Comparison of ENCODE assay signal across 18 cellular contexts in genomic region chr13:83332751-83333150, GRCh38.
DNase-seq lines count a peak whose midpoint lies in the region.
"Had no signal": no experiment of that assay in that cellular context is flagged by ENCODE, and none has a peak within 500 bp of the region (broad histone marks: within the 10 kb centered on the region; RNA-seq: fewer than 3 reads in every experiment).

No MANE protein-coding gene starts in this region.

- no peak overlapping the region for H4K8ac ChIP-seq in mesenchymal stem cell (ENCODE audit: low read length)

- in situ Hi-C loops in SK-MEL-5 (cut with HindIII; ENCODE audit: low pct_unique_long_range_greater_than_20kb, low sequenced_read_pairs): no loop called here

- H3K4me2 ChIP-seq in mesenchymal stem cell (ENCODE audit: low read length, poor library complexity, severe bottlenecking): no peak overlapping the region
- H3K4me2 ChIP-seq: BLaER1, GM23338 had no signal

- H3K36me3 ChIP-seq in mesenchymal stem cell (ENCODE audit: control insufficient read depth in 1 of 2, insufficient read depth in 2 of 2, low read depth in 1 of 2, low read length in 2 of 2): no peaks in the 10 kb centered on the region
- H3K36me3 ChIP-seq: BLaER1 had no signal

- H2BK15ac ChIP-seq in mesenchymal stem cell (ENCODE audit: low read depth, poor library complexity, severe bottlenecking): no peak overlapping the region

- no peak overlapping the region for H3K9ac ChIP-seq in mesenchymal stem cell (ENCODE audit: low read length)
- H3K9ac ChIP-seq: BLaER1 had no signal

- no peak overlapping the region for H4K91ac ChIP-seq in mesenchymal stem cell (ENCODE audit: low read length)

- H3K79me1 ChIP-seq in mesenchymal stem cell (replicated peaks; ENCODE audit: low read length, poor library complexity, severe bottlenecking): no peaks in the 10 kb centered on the region

- DNase-seq in NCI-H2107 treated with DMSO at 0.1 percent for 48 hours (lab: John Stamatoyannopoulos, UW; ENCODE audit: unreplicated experiment) (peak; percentile 1), NCI-H2107 (lab: John Stamatoyannopoulos, UW) (no peak), NCI-H526 (lab: John Stamatoyannopoulos, UW) (peak; percentile 94 to 97), SK-MEL-5 (ENCODE audit: low read depth, low spot score) (peak; percentile 7), mesenchymal stem cell (no peak), GM19240 (ENCODE audit: insufficient read length, low spot score) (no peak)
- DNase-seq: CD4-positive, CD25-positive, alpha-beta regulatory T cell; CD8-positive, alpha-beta T cell; DMS 273 treated with DMSO at 0.1 percent for 48 hours; DMS79; EL; GDM1; H9 had no signal

- no peak overlapping the region for H3K23ac ChIP-seq in mesenchymal stem cell (ENCODE audit: low read length in 2 of 2)

- no peak overlapping the region for H3K27ac ChIP-seq in mesenchymal stem cell (ENCODE audit: low read length, poor library complexity, severe bottlenecking)
- H3K27ac ChIP-seq: 22Rv1, BLaER1, C4-2B had no signal

- no CpG with 5 or more reads among the region's 3 CpGs for WGBS in mesenchymal stem cell

- H2BK120ac ChIP-seq in mesenchymal stem cell (ENCODE audit: low read depth, low read length): no peak overlapping the region

- no peak overlapping the region for H2BK5ac ChIP-seq in mesenchymal stem cell (ENCODE audit: low read depth, low read length, poor library complexity, severe bottlenecking)

- no peak overlapping the region for H3K18ac ChIP-seq in mesenchymal stem cell (ENCODE audit: low read depth in 1 of 2, low read length in 2 of 2)

- no peaks in the 10 kb centered on the region for H3K4me1 ChIP-seq in mesenchymal stem cell (ENCODE audit: control insufficient read depth, insufficient read depth, low read depth, low read length)
- H3K4me1 ChIP-seq: BLaER1 had no signal

- H3K9me3 ChIP-seq in mesenchymal stem cell (ENCODE audit: control insufficient read depth, low read length): no peaks in the 10 kb centered on the region
- H3K9me3 ChIP-seq: BLaER1 had no signal

- H2BK12ac ChIP-seq in mesenchymal stem cell (ENCODE audit: low read length in 2 of 2): no peak overlapping the region

- no peak overlapping the region for H2AFZ ChIP-seq in mesenchymal stem cell (ENCODE audit: low read depth, low read length)
- H2AFZ ChIP-seq: GM23338 had no signal

- H3K14ac ChIP-seq in mesenchymal stem cell (ENCODE audit: low read length in 2 of 2): no peak overlapping the region

- no peak overlapping the region for H3K4me3 ChIP-seq in mesenchymal stem cell (ENCODE audit: insufficient read depth in 1 of 2, low read depth in 1 of 2, low read length in 2 of 2)
- H3K4me3 ChIP-seq: BLaER1, GM12878, GM23338 had no signal

- no peaks in the 10 kb centered on the region for H3K27me3 ChIP-seq in mesenchymal stem cell (ENCODE audit: control insufficient read depth in 1 of 2, insufficient read depth in 1 of 2, low read length in 2 of 2)
- H3K27me3 ChIP-seq: BLaER1 had no signal

- H2AK5ac ChIP-seq in mesenchymal stem cell (ENCODE audit: low read length, severe bottlenecking): no peak overlapping the region

- H3K4ac ChIP-seq in mesenchymal stem cell (ENCODE audit: low read depth in 1 of 2, low read length in 2 of 2): no peak overlapping the region

Comparison
In these comparisons a context has a peak if more than half of its experiments do, and no peak if none do; other contexts are left out.
1. DNase-seq: peak in NCI-H2107 treated with DMSO at 0.1 percent for 48 hours (single experiment), NCI-H526 (2 of 2) and SK-MEL-5 (single experiment); none in NCI-H2107 (single experiment), mesenchymal stem cell (single experiment) and GM19240 (single experiment).